In genomic region chr6:106085984-106086832, GRCh38 we compare ENCODE assay signal across 1 cellular context.
A peak's percentile ranks its signal among the peaks of the same experiment; 100 is the strongest.
TF ChIP-seq lines count a peak whose summit lies in the region.

PRDM1 (plus strand) TSS chr6:106086336; CDS start chr6:106086554, 218 bp downstream.

TF ChIP-seq in K562, 482 proteins besides CTCF, POLR2A, EP300 and RAD21 (continued from another document and continues in another):
- TF ChIP-seq CHD4 (IDR thresholded peaks at IDR 0.05; ENCODE audit: insufficient read depth, insufficient replicate concordance, low read depth, low read length, poor library complexity, severe bottlenecking) (no peak), IRF2 (CRISPR knock-in tag; IDR thresholded peaks at IDR 0.05) (no peak), PRMT5 (CRISPR knock-in tag; IDR thresholded peaks at IDR 0.05) (no peak), MLX (CRISPR knock-in tag; conservative IDR thresholded peaks at IDR 0.05) (no peak), ZNF165 (CRISPR knock-in tag; IDR thresholded peaks at IDR 0.05; ENCODE audit: borderline replicate concordance) (no peak), CBFA2T2 (conservative IDR thresholded peaks at IDR 0.05) (peak; percentile 21; the same call in 1 of the 2 replicates), CREBBP (IDR thresholded peaks at IDR 0.05; ENCODE audit: low read depth, low read length) (no peak), ZBTB34 (CRISPR knock-in tag; IDR thresholded peaks at IDR 0.05) (no peak), VEZF1 (CRISPR knock-in tag; IDR thresholded peaks at IDR 0.05) (peak; percentile 35; the same call in 1 of the 2 replicates), ZNF354B (CRISPR knock-in tag; IDR thresholded peaks at IDR 0.05) (no peak), YBX1 (IDR thresholded peaks at IDR 0.05) (no peak), PCBP1 (IDR thresholded peaks at IDR 0.05; ENCODE audit: low read depth, low read length, poor library complexity, severe bottlenecking) (no peak), ZFP36 (IDR thresholded peaks at IDR 0.05; ENCODE audit: low read depth, low read length, partially characterized antibody) (peak; percentile 75), NFXL1 (CRISPR knock-in tag; IDR thresholded peaks at IDR 0.05) (no peak), PHB (CRISPR knock-in tag; IDR thresholded peaks at IDR 0.05) (no peak), NFIC (IDR thresholded peaks at IDR 0.05) (0 out of 2 replicates have a peak, but pooled peaks have one; percentile 17), NR2C1 (IDR thresholded peaks at IDR 0.05) (no peak), NR2C1 (tag; IDR thresholded peaks at IDR 0.05) (no peak), YY1 (IDR thresholded peaks at IDR 0.05; ENCODE audit: borderline replicate concordance in 1 of 3, control insufficient read depth in 1 of 3, extremely low read depth in 1 of 3, insufficient read depth in 3 of 3, insufficient read length in 1 of 3, insufficient replicate concordance in 2 of 3, low read depth in 1 of 3, low read length in 2 of 3) (peak in 2 of 3 experiments; percentile 8 to 18), CBX3 (IDR thresholded peaks at IDR 0.05; ENCODE audit: borderline replicate concordance in 1 of 2, low read length in 2 of 2) (no peak), NCOR1 (IDR thresholded peaks at IDR 0.05) (no peak), ZNF695 (CRISPR knock-in tag; IDR thresholded peaks at IDR 0.05) (no peak), CBX2 (IDR thresholded peaks at IDR 0.05; ENCODE audit: insufficient read depth, low read length, poor library complexity, severe bottlenecking) (no peak), MTA3 (IDR thresholded peaks at IDR 0.05; ENCODE audit: borderline replicate concordance) (peak; percentile 78; the same call in 1 of the 2 replicates), JUNB (CRISPR knock-in tag; conservative IDR thresholded peaks at IDR 0.05) (no peak), NRF1 (conservative IDR thresholded peaks at IDR 0.05 in 1 of 2, IDR thresholded peaks at IDR 0.05 in 1 of 2) (peak; percentile 69 to 77), SOX6 (IDR thresholded peaks at IDR 0.05) (peak; percentile 43; the same call in 1 of the 2 replicates), ZNF76 (CRISPR knock-in tag; IDR thresholded peaks at IDR 0.05; ENCODE audit: borderline replicate concordance) (no peak), ZNF253 (CRISPR knock-in tag; conservative IDR thresholded peaks at IDR 0.05) (no peak), PYGO2 (tag; IDR thresholded peaks at IDR 0.05) (no peak), ERF (CRISPR knock-in tag; IDR thresholded peaks at IDR 0.05) (no peak), ZNF133 (CRISPR knock-in tag; IDR thresholded peaks at IDR 0.05) (no peak), CXXC5 (CRISPR knock-in tag; IDR thresholded peaks at IDR 0.05) (peak; percentile 76), SPI1 (IDR thresholded peaks at IDR 0.05; ENCODE audit: borderline replicate concordance, low read depth, low read length) (peak; percentile 29; the same call in 1 of the 2 replicates), ZNF717 (CRISPR knock-in tag; IDR thresholded peaks at IDR 0.05) (no peak), ZMIZ1 (IDR thresholded peaks at IDR 0.05; ENCODE audit: low read depth in 2 of 2, low read length in 2 of 2) (no peak), ZBTB7A (IDR thresholded peaks at IDR 0.05; ENCODE audit: borderline replicate concordance, control insufficient read depth, low read depth, low read length) (no peak), ZNF445 (CRISPR knock-in tag; IDR thresholded peaks at IDR 0.05; ENCODE audit: low read depth) (no peak), CTBP1 (IDR thresholded peaks at IDR 0.05; ENCODE audit: borderline replicate concordance) (peak; percentile 91), SMC3 (conservative IDR thresholded peaks at IDR 0.05; ENCODE audit: insufficient read depth, low read depth, low read length) (peak; percentile 53), MAX (CRISPR knock-in tag; IDR thresholded peaks at IDR 0.05) (no peak; the same call in none of the 2 replicates), TCF15 (CRISPR knock-in tag; IDR thresholded peaks at IDR 0.05) (no peak)
- TF ChIP-seq, protein P1, sequence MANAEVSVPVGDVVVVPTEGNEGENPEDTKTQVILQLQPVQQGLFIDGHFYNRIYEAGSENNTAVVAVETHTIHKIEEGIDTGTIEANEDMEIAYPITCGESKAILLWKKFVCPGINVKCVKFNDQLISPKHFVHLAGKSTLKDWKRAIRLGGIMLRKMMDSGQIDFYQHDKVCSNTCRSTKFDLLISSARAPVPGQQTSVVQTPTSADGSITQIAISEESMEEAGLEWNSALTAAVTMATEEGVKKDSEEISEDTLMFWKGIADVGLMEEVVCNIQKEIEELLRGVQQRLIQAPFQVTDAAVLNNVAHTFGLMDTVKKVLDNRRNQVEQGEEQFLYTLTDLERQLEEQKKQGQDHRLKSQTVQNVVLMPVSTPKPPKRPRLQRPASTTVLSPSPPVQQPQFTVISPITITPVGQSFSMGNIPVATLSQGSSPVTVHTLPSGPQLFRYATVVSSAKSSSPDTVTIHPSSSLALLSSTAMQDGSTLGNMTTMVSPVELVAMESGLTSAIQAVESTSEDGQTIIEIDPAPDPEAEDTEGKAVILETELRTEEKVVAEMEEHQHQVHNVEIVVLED (CRISPR knock-in tag; IDR thresholded peaks at IDR 0.05) = no peak
- TF ChIP-seq, protein P2, sequence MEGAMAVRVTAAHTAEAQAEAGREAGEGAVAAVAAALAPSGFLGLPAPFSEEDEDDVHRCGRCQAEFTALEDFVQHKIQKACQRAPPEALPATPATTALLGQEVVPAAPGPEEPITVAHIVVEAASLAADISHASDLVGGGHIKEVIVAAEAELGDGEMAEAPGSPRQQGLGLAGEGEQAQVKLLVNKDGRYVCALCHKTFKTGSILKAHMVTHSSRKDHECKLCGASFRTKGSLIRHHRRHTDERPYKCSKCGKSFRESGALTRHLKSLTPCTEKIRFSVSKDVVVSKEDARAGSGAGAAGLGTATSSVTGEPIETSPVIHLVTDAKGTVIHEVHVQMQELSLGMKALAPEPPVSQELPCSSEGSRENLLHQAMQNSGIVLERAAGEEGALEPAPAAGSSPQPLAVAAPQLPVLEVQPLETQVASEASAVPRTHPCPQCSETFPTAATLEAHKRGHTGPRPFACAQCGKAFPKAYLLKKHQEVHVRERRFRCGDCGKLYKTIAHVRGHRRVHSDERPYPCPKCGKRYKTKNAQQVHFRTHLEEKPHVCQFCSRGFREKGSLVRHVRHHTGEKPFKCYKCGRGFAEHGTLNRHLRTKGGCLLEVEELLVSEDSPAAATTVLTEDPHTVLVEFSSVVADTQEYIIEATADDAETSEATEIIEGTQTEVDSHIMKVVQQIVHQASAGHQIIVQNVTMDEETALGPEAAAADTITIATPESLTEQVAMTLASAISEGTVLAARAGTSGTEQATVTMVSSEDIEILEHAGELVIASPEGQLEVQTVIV (CRISPR knock-in tag; IDR thresholded peaks at IDR 0.05; ENCODE audit: borderline replicate concordance) = no peak
- TF ChIP-seq, protein P3, sequence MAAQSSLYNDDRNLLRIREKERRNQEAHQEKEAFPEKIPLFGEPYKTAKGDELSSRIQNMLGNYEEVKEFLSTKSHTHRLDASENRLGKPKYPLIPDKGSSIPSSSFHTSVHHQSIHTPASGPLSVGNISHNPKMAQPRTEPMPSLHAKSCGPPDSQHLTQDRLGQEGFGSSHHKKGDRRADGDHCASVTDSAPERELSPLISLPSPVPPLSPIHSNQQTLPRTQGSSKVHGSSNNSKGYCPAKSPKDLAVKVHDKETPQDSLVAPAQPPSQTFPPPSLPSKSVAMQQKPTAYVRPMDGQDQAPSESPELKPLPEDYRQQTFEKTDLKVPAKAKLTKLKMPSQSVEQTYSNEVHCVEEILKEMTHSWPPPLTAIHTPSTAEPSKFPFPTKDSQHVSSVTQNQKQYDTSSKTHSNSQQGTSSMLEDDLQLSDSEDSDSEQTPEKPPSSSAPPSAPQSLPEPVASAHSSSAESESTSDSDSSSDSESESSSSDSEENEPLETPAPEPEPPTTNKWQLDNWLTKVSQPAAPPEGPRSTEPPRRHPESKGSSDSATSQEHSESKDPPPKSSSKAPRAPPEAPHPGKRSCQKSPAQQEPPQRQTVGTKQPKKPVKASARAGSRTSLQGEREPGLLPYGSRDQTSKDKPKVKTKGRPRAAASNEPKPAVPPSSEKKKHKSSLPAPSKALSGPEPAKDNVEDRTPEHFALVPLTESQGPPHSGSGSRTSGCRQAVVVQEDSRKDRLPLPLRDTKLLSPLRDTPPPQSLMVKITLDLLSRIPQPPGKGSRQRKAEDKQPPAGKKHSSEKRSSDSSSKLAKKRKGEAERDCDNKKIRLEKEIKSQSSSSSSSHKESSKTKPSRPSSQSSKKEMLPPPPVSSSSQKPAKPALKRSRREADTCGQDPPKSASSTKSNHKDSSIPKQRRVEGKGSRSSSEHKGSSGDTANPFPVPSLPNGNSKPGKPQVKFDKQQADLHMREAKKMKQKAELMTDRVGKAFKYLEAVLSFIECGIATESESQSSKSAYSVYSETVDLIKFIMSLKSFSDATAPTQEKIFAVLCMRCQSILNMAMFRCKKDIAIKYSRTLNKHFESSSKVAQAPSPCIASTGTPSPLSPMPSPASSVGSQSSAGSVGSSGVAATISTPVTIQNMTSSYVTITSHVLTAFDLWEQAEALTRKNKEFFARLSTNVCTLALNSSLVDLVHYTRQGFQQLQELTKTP (IDR thresholded peaks at IDR 0.05; ENCODE audit: low read depth in 1 of 2, partially characterized antibody in 2 of 2) = no peak
- TF ChIP-seq, protein P4, sequence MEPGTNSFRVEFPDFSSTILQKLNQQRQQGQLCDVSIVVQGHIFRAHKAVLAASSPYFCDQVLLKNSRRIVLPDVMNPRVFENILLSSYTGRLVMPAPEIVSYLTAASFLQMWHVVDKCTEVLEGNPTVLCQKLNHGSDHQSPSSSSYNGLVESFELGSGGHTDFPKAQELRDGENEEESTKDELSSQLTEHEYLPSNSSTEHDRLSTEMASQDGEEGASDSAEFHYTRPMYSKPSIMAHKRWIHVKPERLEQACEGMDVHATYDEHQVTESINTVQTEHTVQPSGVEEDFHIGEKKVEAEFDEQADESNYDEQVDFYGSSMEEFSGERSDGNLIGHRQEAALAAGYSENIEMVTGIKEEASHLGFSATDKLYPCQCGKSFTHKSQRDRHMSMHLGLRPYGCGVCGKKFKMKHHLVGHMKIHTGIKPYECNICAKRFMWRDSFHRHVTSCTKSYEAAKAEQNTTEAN (CRISPR knock-in tag; IDR thresholded peaks at IDR 0.05) = no peak
- TF ChIP-seq, protein P5, sequence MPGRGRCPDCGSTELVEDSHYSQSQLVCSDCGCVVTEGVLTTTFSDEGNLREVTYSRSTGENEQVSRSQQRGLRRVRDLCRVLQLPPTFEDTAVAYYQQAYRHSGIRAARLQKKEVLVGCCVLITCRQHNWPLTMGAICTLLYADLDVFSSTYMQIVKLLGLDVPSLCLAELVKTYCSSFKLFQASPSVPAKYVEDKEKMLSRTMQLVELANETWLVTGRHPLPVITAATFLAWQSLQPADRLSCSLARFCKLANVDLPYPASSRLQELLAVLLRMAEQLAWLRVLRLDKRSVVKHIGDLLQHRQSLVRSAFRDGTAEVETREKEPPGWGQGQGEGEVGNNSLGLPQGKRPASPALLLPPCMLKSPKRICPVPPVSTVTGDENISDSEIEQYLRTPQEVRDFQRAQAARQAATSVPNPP (IDR thresholded peaks at IDR 0.05; ENCODE audit: borderline replicate concordance, insufficient read depth, insufficient read length) = no peak
